ENCODE assay signal across 2 cellular contexts in genomic region chr5:144567416-144567770, GRCh38.
TF ChIP-seq lines count a peak whose summit lies in the region.

No MANE protein-coding gene starts in this region.

TF ChIP-seq in SK-N-SH treated with all-trans-retinoic acid at 6 μM for 48 hours, 23 proteins besides CTCF, POLR2A, EP300 and RAD21 (continued from another document):
- TF ChIP-seq CREB5 (CRISPR knock-in tag; IDR thresholded peaks at IDR 0.05; ENCODE audit: low read depth) (no peak), BACH2 (CRISPR knock-in tag; IDR thresholded peaks at IDR 0.05; ENCODE audit: borderline replicate concordance) (no peak), PATZ1 (CRISPR knock-in tag; IDR thresholded peaks at IDR 0.05; ENCODE audit: borderline replicate concordance) (no peak), ZFP3 (CRISPR knock-in tag; IDR thresholded peaks at IDR 0.05) (no peak), ZFP30 (CRISPR knock-in tag; IDR thresholded peaks at IDR 0.05) (no peak), TSHZ2 (CRISPR knock-in tag; IDR thresholded peaks at IDR 0.05) (no peak), CSDC2 (CRISPR knock-in tag; IDR thresholded peaks at IDR 0.05) (no peak), CSRNP3 (CRISPR knock-in tag; IDR thresholded peaks at IDR 0.05) (no peak), GLIS3 (CRISPR knock-in tag; IDR thresholded peaks at IDR 0.05) (no peak), POU6F1 (CRISPR knock-in tag; IDR thresholded peaks at IDR 0.05; ENCODE audit: borderline replicate concordance, low read depth) (no peak), SNAI2 (CRISPR knock-in tag; IDR thresholded peaks at IDR 0.05) (no peak), TOX (CRISPR knock-in tag; IDR thresholded peaks at IDR 0.05; ENCODE audit: borderline replicate concordance) (no peak), TCF4 (CRISPR knock-in tag; IDR thresholded peaks at IDR 0.05; ENCODE audit: borderline replicate concordance) (no peak)

TF ChIP-seq in SK-N-SH, 30 proteins besides CTCF, POLR2A, EP300 and RAD21 (continued from another document):
- TF ChIP-seq REST (IDR thresholded peaks at IDR 0.05; ENCODE audit: low read depth, low read length) (no peak), FOXM1 (IDR thresholded peaks at IDR 0.05; ENCODE audit: low read depth) (no peak), TEAD4 (IDR thresholded peaks at IDR 0.05; ENCODE audit: borderline replicate concordance, insufficient read depth) (no peak), ELF1 (IDR thresholded peaks at IDR 0.05) (no peak), FOXJ3 (CRISPR knock-in tag; IDR thresholded peaks at IDR 0.05) (no peak), USF1 (IDR thresholded peaks at IDR 0.05; ENCODE audit: borderline replicate concordance, low read depth) (no peak), IRF3 (IDR thresholded peaks at IDR 0.05; ENCODE audit: low read depth, low read length) (no peak), GABPA (IDR thresholded peaks at IDR 0.05; ENCODE audit: low read depth) (no peak), EZH2phosphoT487 (IDR thresholded peaks at IDR 0.05; ENCODE audit: borderline replicate concordance, low read depth) (no peak), RFX5 (IDR thresholded peaks at IDR 0.05; ENCODE audit: low read length) (no peak), RCOR1 (IDR thresholded peaks at IDR 0.05; ENCODE audit: low read length) (no peak), MEF2A (IDR thresholded peaks at IDR 0.05; ENCODE audit: borderline replicate concordance, low read depth) (no peak), MXI1 (IDR thresholded peaks at IDR 0.05; ENCODE audit: low read depth, low read length) (no peak), JUND (IDR thresholded peaks at IDR 0.05) (no peak), CHD2 (IDR thresholded peaks at IDR 0.05; ENCODE audit: low read length, partially characterized antibody) (no peak), YY1 (IDR thresholded peaks at IDR 0.05; ENCODE audit: low read depth) (no peak)
